24 cellular contexts compared by ENCODE assay signal in the genomic region with DNA sequence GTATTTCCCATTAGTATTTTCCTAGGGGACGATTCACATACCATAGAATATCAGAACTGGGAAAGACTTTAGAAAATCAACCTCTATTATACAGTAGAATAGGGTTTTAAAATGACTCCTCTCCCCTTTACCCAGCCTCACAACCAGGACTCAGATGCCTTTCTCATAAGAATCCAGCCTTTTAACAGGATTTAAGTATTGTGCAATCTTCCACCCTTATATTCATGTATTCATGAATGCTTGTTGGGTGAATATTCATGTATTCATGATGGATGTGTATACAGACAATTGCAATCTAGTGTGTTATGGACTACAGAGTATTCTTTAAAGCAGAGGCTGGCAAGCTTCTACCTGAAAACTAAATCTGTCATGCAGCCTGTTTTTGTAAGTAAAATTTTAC.
DNase-seq lines count a peak whose midpoint lies in the region; ATAC-seq, FAIRE-seq and TF ChIP-seq lines count a peak whose summit lies in the region.
"Had no signal": no experiment of that assay in that cellular context is flagged by ENCODE, and none has a peak within 500 bp of the region (broad histone marks: within the 10 kb centered on the region; RNA-seq: fewer than 3 reads in every experiment).

No MANE protein-coding gene starts in this region.

- 0 out of 2 replicates have a peak overlapping the region, but pooled peaks have one; percentile 53 for H2AFZ ChIP-seq in Loucy (ENCODE audit: low read length)
- no peak overlapping the region for H2AFZ ChIP-seq in H1 (ENCODE audit: low read length)

- H3K27me3 ChIP-seq in Loucy (ENCODE audit: insufficient read depth, low read length, poor library complexity, severe bottlenecking): no peaks in the 10 kb centered on the region
- H3K27me3 ChIP-seq in H1 (replicated peaks in 1 of 4; ENCODE audit: control insufficient read depth in 3 of 4, extremely low read depth in 1 of 4, insufficient read depth in 3 of 4, low read length in 3 of 4): no peaks in the 10 kb centered on the region

- H3K23ac ChIP-seq in H1 (ENCODE audit: insufficient read length): no peak overlapping the region

- peak; percentile 5 for DNase-seq in EH (ENCODE audit: low read depth)
- no peak for DNase-seq in H1 (ENCODE audit: low read depth in 1 of 2, low spot score in 2 of 2)
- DNase-seq in foreskin fibroblast: peak; percentile 9 to 38
- no peak for DNase-seq in CD14-positive monocyte (ENCODE audit: low spot score)
- no peak for DNase-seq in osteocyte (ENCODE audit: extremely low spot score, unreplicated experiment)
- DNase-seq: DMS79; KG1; NCI-H1092 treated with DMSO at 0.1 percent for 48 hours; NCI-H1436 treated with DMSO at 0.1 percent for 48 hours; NCI-H1930; NCI-H2227 treated with DMSO at 0.1 percent for 48 hours; NCI-H510A treated with DMSO at 0.1 percent for 48 hours; NCI-H748 treated with DMSO at 0.1 percent for 48 hours; NK-92 treated with Interleukin-12 subunit alpha and Interleukin-12 subunit beta, amount 100 ng/mL, for 24 hours; SHP77 treated with DMSO at 0.1 percent for 48 hours had no signal

- no peaks in the 10 kb centered on the region for H3F3A ChIP-seq in Loucy (ENCODE audit: low read depth)

- no peak for TF ChIP-seq POLR2A in H1 (IDR thresholded peaks at IDR 0.05; ENCODE audit: control extremely low read depth in 1 of 2, low read depth in 2 of 2, low read length in 2 of 2)

- no peak overlapping the region for H3K14ac ChIP-seq in H1 (ENCODE audit: insufficient read length)

- H3K4me3 Mint-ChIP-seq in CD14-positive monocyte (no peak overlapping the region), osteocyte (ENCODE audit: unreplicated experiment) (no peak overlapping the region)

- H2BK15ac ChIP-seq in H1 (ENCODE audit: low read length): no peak overlapping the region

- no peak overlapping the region for H2BK20ac ChIP-seq in H1 (ENCODE audit: low read length)

- H3K27ac Mint-ChIP-seq in CD14-positive monocyte: no peak overlapping the region
- no peak overlapping the region for H3K27ac Mint-ChIP-seq in osteocyte (ENCODE audit: unreplicated experiment)

- H4K20me1 ChIP-seq in Loucy (ENCODE audit: insufficient read depth, low read length, poor library complexity, severe bottlenecking) (no peaks in the 10 kb centered on the region), H1 (replicated peaks in 1 of 2; ENCODE audit: control insufficient read depth in 1 of 2, insufficient read depth in 2 of 2, low read length in 2 of 2) (no peaks in the 10 kb centered on the region)

- POLR2A ChIA-PET in H1 (lab: Charles Lee; ENCODE audit: partially characterized antibody): interaction anchor here (0.6 kb wide), 1 partner anchor 21 kb away, joined by 3 read pairs; no protein-coding TSS in a partner anchor

- H4K8ac ChIP-seq in H1 (ENCODE audit: extremely low read depth, insufficient read depth, low read length): no peak overlapping the region

- H3K79me2 ChIP-seq in Loucy (ENCODE audit: insufficient read depth, low read length): no peaks in the 10 kb centered on the region
- no peaks in the 10 kb centered on the region for H3K79me2 ChIP-seq in H1 (ENCODE audit: control insufficient read depth in 1 of 2, insufficient read depth in 2 of 2, low read length in 2 of 2)

- intact Hi-C loops in CD14-positive monocyte (cut with micrococcal nuclease): no loop called here

- no peak overlapping the region for H2AK5ac ChIP-seq in H1 (ENCODE audit: low read depth, low read length)

- H3K9me3 ChIP-seq in Loucy (ENCODE audit: insufficient read depth, low read depth, low read length) (no peaks in the 10 kb centered on the region), H1 (ENCODE audit: insufficient read depth in 2 of 2, low read depth in 1 of 2, low read length in 1 of 2) (no peaks in the 10 kb centered on the region; a peak in 1 of 4 replicates)

- H3K4me3 ChIP-seq in Loucy (ENCODE audit: low read length, poor library complexity, severe bottlenecking) (no peak overlapping the region), H1 (ENCODE audit: extremely low read depth in 1 of 4, insufficient read depth in 2 of 4, low read depth in 3 of 4, low read length in 4 of 4) (no peak overlapping the region), foreskin fibroblast (ENCODE audit: low read depth in 1 of 2, low read length in 2 of 2) (no peak overlapping the region)

- H3K4ac ChIP-seq in H1 (replicated peaks; ENCODE audit: insufficient read length, low read depth, low read length): no peak overlapping the region

- no peak overlapping the region for H3K56ac ChIP-seq in H1 (replicated peaks; ENCODE audit: insufficient read length, low read depth, low read length)

- H3K4me1 Mint-ChIP-seq in CD14-positive monocyte: peaks cover 8% of the 10 kb centered on the region
- H3K4me1 Mint-ChIP-seq in osteocyte (ENCODE audit: unreplicated experiment): no peaks in the 10 kb centered on the region

- no peak overlapping the region for H3K27ac ChIP-seq in H1 (ENCODE audit: low read depth, low read length)
- H3K27ac ChIP-seq: C4-2B, HL-60, RWPE1 had no signal

- no peak for TF ChIP-seq EP300 in H1 (IDR thresholded peaks at IDR 0.05; ENCODE audit: borderline replicate concordance in 1 of 2, low read depth in 2 of 2, low read length in 2 of 2)

- no peak for FAIRE-seq in H1 (lab: Jason Lieb, UNC)
- FAIRE-seq: GM12891, H54 had no signal

- H3K18ac ChIP-seq in H1 (ENCODE audit: extremely low read depth, low read length): no peak overlapping the region

- peaks cover 6% of the 10 kb centered on the region for H3K4me1 ChIP-seq in Loucy (ENCODE audit: insufficient read depth, low read length, poor library complexity, severe bottlenecking)
- peaks cover 0 to 4% (median 1%) of the 10 kb centered on the region in 4 experiments; a peak in 4 of 7 replicates for H3K4me1 ChIP-seq in H1 (replicated peaks in 1 of 4; ENCODE audit: control insufficient read depth in 3 of 4, insufficient read depth in 4 of 4, low read length in 3 of 4)

- no peaks in the 10 kb centered on the region for H3K23me2 ChIP-seq in H1 (ENCODE audit: low read depth, low read length)

- no peak for TF ChIP-seq RAD21 in H1 (IDR thresholded peaks at IDR 0.05 in 1 of 2, conservative IDR thresholded peaks at IDR 0.05 in 1 of 2; ENCODE audit: low read depth in 2 of 2, low read length in 2 of 2)

- CTCF ChIA-PET in H1 (lab: Charles Lee; ENCODE audit: partially characterized antibody): interaction anchor here (1.4 kb wide), 1 partner anchor 177 kb away, joined by 3 read pairs; no protein-coding TSS in a partner anchor

- H2BK120ac ChIP-seq in H1 (replicated peaks; ENCODE audit: low read depth, low read length): no peak overlapping the region

- H3K36me3 Mint-ChIP-seq in CD14-positive monocyte: no peaks in the 10 kb centered on the region
- H3K36me3 Mint-ChIP-seq in osteocyte (ENCODE audit: unreplicated experiment): no peaks in the 10 kb centered on the region

- no peak overlapping the region for H3K9ac ChIP-seq in Loucy (ENCODE audit: low read depth, low read length, poor library complexity, severe bottlenecking)
- H3K9ac ChIP-seq in H1 (replicated peaks in 1 of 4; ENCODE audit: extremely low read depth in 1 of 4, low read depth in 3 of 4, low read length in 3 of 4): no peak overlapping the region

- H2BK5ac ChIP-seq in H1 (ENCODE audit: low read depth, low read length): no peak overlapping the region

- H3K36me3 ChIP-seq in Loucy (ENCODE audit: insufficient read depth, low read length) (no peaks in the 10 kb centered on the region), H1 (ENCODE audit: control insufficient read depth in 2 of 4, insufficient read depth in 4 of 4, low read length in 3 of 4) (no peaks in the 10 kb centered on the region)

- H4K91ac ChIP-seq in H1 (replicated peaks; ENCODE audit: insufficient read length, low read length): no peak overlapping the region

- WGBS in H1 (ENCODE audit: extremely low coverage in 1 of 2, insufficient coverage in 1 of 2, insufficient read length in 1 of 2, insufficient replicate concordance in 2 of 2, low coverage in 1 of 2, low lambda C conversion rate in 2 of 2, missing lambda C conversion rate in 1 of 2), 2 experiments: 88% methylated on average over 1 of the region's 1 CpG; no CpG with 5 or more reads in 1 of the 2 experiments

- no peaks in the 10 kb centered on the region for H3K79me1 ChIP-seq in H1 (ENCODE audit: low read depth, low read length)

- H3K9me2 ChIP-seq in Loucy (replicated peaks; ENCODE audit: low read depth, low read length): no peaks in the 10 kb centered on the region

- ATAC-seq in GM19455 (IDR thresholded peaks at IDR 0.05; ENCODE audit: unreplicated experiment) (no peak), GM21717 (IDR thresholded peaks at IDR 0.05; ENCODE audit: unreplicated experiment) (no peak)
- ATAC-seq: SK-N-SH treated with all-trans-retinoic acid at 6 μM for 48 hours had no signal

- H3K27me3 Mint-ChIP-seq in CD14-positive monocyte (ENCODE audit: low read depth in 3 of 3) (peaks cover 0 to 2% (median 0%) of the 10 kb centered on the region in 3 donors), osteocyte (ENCODE audit: unreplicated experiment) (peaks cover 38% of the 10 kb centered on the region)

- H4K5ac ChIP-seq in H1 (ENCODE audit: insufficient read length, low read depth, low read length): no peak overlapping the region

- H3K9me3 Mint-ChIP-seq in CD14-positive monocyte (peaks cover 0 to 3% (median 1%) of the 10 kb centered on the region in 7 donors), osteocyte (ENCODE audit: unreplicated experiment) (no peaks in the 10 kb centered on the region)

- no peak overlapping the region for H2BK12ac ChIP-seq in H1 (ENCODE audit: low read depth, low read length)

- TF ChIP-seq CTCF in Loucy (conservative IDR thresholded peaks at IDR 0.05; ENCODE audit: low read length) (no peak), H1 (IDR thresholded peaks at IDR 0.05; ENCODE audit: control extremely low read depth in 1 of 3, insufficient read depth in 1 of 3, low read depth in 1 of 3, low read length in 3 of 3) (no peak), foreskin fibroblast (IDR thresholded peaks at IDR 0.05; ENCODE audit: low read depth, low read length) (no peak), CD14-positive monocyte (IDR thresholded peaks at IDR 0.05) (no peak), osteocyte (IDR thresholded peaks at IDR 0.05) (no peak)

- H3K4me2 ChIP-seq in Loucy (ENCODE audit: low read depth, low read length, poor library complexity, severe bottlenecking) (no peak overlapping the region), H1 (ENCODE audit: insufficient read depth in 1 of 2, low read depth in 2 of 2, low read length in 2 of 2) (no peak overlapping the region)

TF ChIP-seq in H1, 55 proteins besides CTCF, POLR2A, EP300 and RAD21:
- TF ChIP-seq KDM5A (IDR thresholded peaks at IDR 0.05; ENCODE audit: low read length) (no peak), CEBPB (IDR thresholded peaks at IDR 0.05; ENCODE audit: low read depth, low read length) (peak; percentile 89)
TF ChIP-seq in H1: peak in this region for 1.

Comparison
In these comparisons a context has a peak if more than half of its experiments do, and no peak if none do; other contexts are left out.
1. DNase-seq: peak in EH (single experiment) and foreskin fibroblast (2 of 2); none in H1 (0 of 2), CD14-positive monocyte (single experiment) and osteocyte (single experiment).